8 cellular contexts compared by ENCODE assay signal in genomic region chr3:97111237-97111636, GRCh38.
"Had no signal": no experiment of that assay in that cellular context is flagged by ENCODE, and none has a peak within 500 bp of the region (broad histone marks: within the 10 kb centered on the region; RNA-seq: fewer than 3 reads in every experiment).

No MANE protein-coding gene starts in this region.

- H3K9me3 ChIP-seq: HAP-1 had no signal

- H3K4me1 ChIP-seq: HAP-1 had no signal

- H3K4me3 Mint-ChIP-seq: GM23338, H9, HFFc6 had no signal

- DNase-seq: GM23248, GOT3, H7, H9, HCEC 1CT, HFFc6 had no signal

- H3K9ac ChIP-seq: GM23248 had no signal

- H3K4me3 ChIP-seq: GM23248, GM23338, HAP-1 had no signal

- H3K36me3 ChIP-seq: HAP-1 had no signal

- H3K9me3 Mint-ChIP-seq: GM23338, H9 had no signal

- H3K27ac Mint-ChIP-seq: GM23338, H9, HFFc6 had no signal

- H3K4me2 ChIP-seq: GM23338 had no signal

- H3K27ac ChIP-seq: GM23248 had no signal

- H2AFZ ChIP-seq: GM23248, GM23338 had no signal
